In genomic region chr12:68863886-68864454, GRCh38 we compare ENCODE assay signal across 2 cellular contexts.
TF ChIP-seq lines count a peak whose summit lies in the region.

No MANE protein-coding gene starts in this region.

TF ChIP-seq in IMR-90, 13 proteins besides CTCF, POLR2A, EP300 and RAD21:
- 0 out of 2 replicates have a peak, but pooled peaks have one; percentile 12 for TF ChIP-seq CEBPB (IDR thresholded peaks at IDR 0.05; ENCODE audit: low read depth, low read length)
- TF ChIP-seq SMC3 (IDR thresholded peaks at IDR 0.05; ENCODE audit: low read depth, low read length) = peak; percentile 76

TF ChIP-seq in HepG2, 621 proteins besides CTCF, POLR2A, EP300 and RAD21:
- TF ChIP-seq STAG1 (CRISPR knock-in tag; IDR thresholded peaks at IDR 0.05) = peak; percentile 78
- TF ChIP-seq SMC3 (IDR thresholded peaks at IDR 0.05; ENCODE audit: low read length) = peak; percentile 52; the same call in 1 of the 2 replicates
- 0 out of 2 replicates have a peak, but pooled peaks have one; percentile 28 for TF ChIP-seq ARID3A (IDR thresholded peaks at IDR 0.05; ENCODE audit: low read depth, low read length)
